17 cellular contexts compared by ENCODE assay signal in the genomic region with DNA sequence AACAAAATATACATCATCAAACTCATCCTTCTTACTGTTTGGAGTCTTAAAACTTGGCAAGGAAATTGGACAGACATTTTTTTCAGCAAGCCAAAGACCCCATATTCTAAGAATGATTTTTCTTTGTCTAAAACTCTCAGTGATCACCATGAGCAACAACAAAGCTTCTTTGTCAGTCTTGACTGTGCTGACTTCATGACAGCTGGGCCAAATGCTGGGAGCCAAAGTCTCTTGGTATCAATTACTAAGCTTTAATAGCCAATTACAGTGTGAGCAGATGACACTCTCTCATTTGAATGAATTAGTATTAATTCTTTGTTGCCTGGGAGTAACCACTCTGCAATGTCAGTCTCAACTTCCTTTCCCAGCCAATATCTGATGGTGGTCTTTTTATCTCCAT. TPM values are rescaled to one million over a fixed set of nuclear protein-coding genes. Genes with fewer than 3 reads are reported as not detected.
DNase-seq lines count a peak whose midpoint lies in the region; ATAC-seq and TF ChIP-seq lines count a peak whose summit lies in the region.
"Had no signal": no experiment of that assay in that cellular context is flagged by ENCODE, and none has a peak within 500 bp of the region (broad histone marks: within the 10 kb centered on the region; RNA-seq: fewer than 3 reads in every experiment).

No MANE protein-coding gene starts in this region.

- H3K9me3 ChIP-seq in neural progenitor cell (ENCODE audit: low read depth) (no peaks in the 10 kb centered on the region), mammary epithelial cell (replicated peaks; ENCODE audit: insufficient read depth, low read length) (no peaks in the 10 kb centered on the region)
- H3K9me3 ChIP-seq: vagina had no signal

- peaks cover 38% of the 10 kb centered on the region for H3K4me1 Mint-ChIP-seq in Calu3 (ENCODE audit: low read depth, unreplicated experiment)
- H3K4me1 Mint-ChIP-seq in neural progenitor cell: no peaks in the 10 kb centered on the region
- H3K4me1 Mint-ChIP-seq in activated CD4-positive, alpha-beta T cell treated with anti-CD3 and anti-CD28 coated beads, Interleukin-2, amount 10 ng/mL, durations not matched to agents 7 days and 5 days: peaks cover 32% of the 10 kb centered on the region

- H3K27me3 Mint-ChIP-seq in Calu3 (ENCODE audit: unreplicated experiment) (no peaks in the 10 kb centered on the region), neural progenitor cell (ENCODE audit: insufficient read depth, low read depth) (peaks cover 4% of the 10 kb centered on the region)
- peaks cover 1% of the 10 kb centered on the region for H3K27me3 Mint-ChIP-seq in activated CD4-positive, alpha-beta T cell treated with anti-CD3 and anti-CD28 coated beads, Interleukin-2, amount 10 ng/mL, durations not matched to agents 7 days and 5 days
- H3K27me3 Mint-ChIP-seq: activated naive CD8-positive, alpha-beta T cell treated with anti-CD3 and anti-CD28 coated beads for 36 hours had no signal

- H3K36me3 ChIP-seq in neural progenitor cell (no peaks in the 10 kb centered on the region), mammary epithelial cell (ENCODE audit: insufficient read depth, low read length) (no peaks in the 10 kb centered on the region)
- H3K36me3 ChIP-seq: brain microvascular endothelial cell, vagina had no signal

- TF ChIP-seq CTCF in Calu3 (IDR thresholded peaks at IDR 0.05; ENCODE audit: unreplicated experiment) (no peak), dorsolateral prefrontal cortex (IDR thresholded peaks at IDR 0.05 in 54 of 56, conservative IDR thresholded peaks at IDR 0.05 in 2 of 56; ENCODE audit: low read depth in 1 of 56, partially characterized antibody in 56 of 56) (peak in 1 of 56 donors; percentile 10), neural progenitor cell (IDR thresholded peaks at IDR 0.05) (no peak), mammary epithelial cell (conservative IDR thresholded peaks at IDR 0.05 in 1 of 2, IDR thresholded peaks at IDR 0.05 in 1 of 2; ENCODE audit: extremely low read depth in 1 of 2, insufficient read depth in 1 of 2, low read depth in 1 of 2, low read length in 2 of 2) (no peak)

- in situ Hi-C loops in mammary epithelial cell (cut with MboI; ENCODE audit: low sequenced_read_pairs in 2 of 2): no loop called here

- H3K4me3 ChIP-seq in dorsolateral prefrontal cortex (peak overlapping the region in 8 of 59 donors; percentile 1 to 21 (median 8)), neural progenitor cell (no peak overlapping the region), mammary epithelial cell (replicated peaks in 1 of 3; ENCODE audit: insufficient read depth in 1 of 3, low read depth in 2 of 3, low read length in 3 of 3) (no peak overlapping the region)
- H3K4me3 ChIP-seq: vagina had no signal

- no peak for ATAC-seq in HG03280 (IDR thresholded peaks at IDR 0.05; ENCODE audit: unreplicated experiment)

- CTCF ChIA-PET in Calu3 (lab: Charles Lee) (interaction anchor here (0.6 to 1.2 kb wide), 2 partner anchors 32 to 147 kb away, joined by 3 read pairs; no protein-coding TSS in a partner anchor), mammary epithelial cell (lab: Charles Lee; ENCODE audit: low non-redundant PET) (no interaction called here)
- CTCF ChIA-PET in activated CD4-positive, alpha-beta T cell treated with anti-CD3 and anti-CD28 coated beads, Interleukin-2, amount 10 ng/mL, durations not matched to agents 7 days and 5 days (lab: Charles Lee): interaction anchor here (0.7 kb wide), 1 partner anchor 28 kb away, joined by 3 read pairs; no protein-coding TSS in a partner anchor

- H2AFZ ChIP-seq in neural progenitor cell (replicated peaks) (no peak overlapping the region), mammary epithelial cell (ENCODE audit: low read depth, low read length) (no peak overlapping the region)

- H3K4me2 ChIP-seq in neural progenitor cell (no peak overlapping the region), mammary epithelial cell (ENCODE audit: insufficient read depth, low read depth, low read length) (no peak overlapping the region)

- no peaks in the 10 kb centered on the region for H3F3A ChIP-seq in neural progenitor cell (ENCODE audit: low read depth)

- H3K79me2 ChIP-seq in neural progenitor cell (ENCODE audit: low read depth) (no peaks in the 10 kb centered on the region), mammary epithelial cell (ENCODE audit: insufficient read depth, low read length) (no peaks in the 10 kb centered on the region)

- intact Hi-C loops in Calu3 (cut with micrococcal nuclease; ENCODE audit: unreplicated experiment): loop anchor here (2.0 to 10.0 kb wide), 2 partner anchors 45 to 529 kb away; no protein-coding TSS in a partner anchor
- intact Hi-C loops in dorsolateral prefrontal cortex (cut with DNase I): loop anchor here in 1 of 2 donors (2.0 to 10.0 kb wide), 2 partner anchors 49 to 969 kb away; a partner anchor contains a TSS
- intact Hi-C loops in mammary epithelial cell (cut with micrococcal nuclease): no loop called here

- no TSS peak for BruUV-seq in Calu3 (replicated peaks; lab: Mats Ljungman, UMichigan)
- BruUV-seq in mammary epithelial cell (replicated peaks; lab: Mats Ljungman, UMichigan): no TSS peak

- H3K27ac ChIP-seq in dorsolateral prefrontal cortex: peak overlapping the region in 43 of 59 donors; percentile 0 to 82 (median 69)
- no peak overlapping the region for H3K27ac ChIP-seq in neural progenitor cell
- no peak overlapping the region for H3K27ac ChIP-seq in mammary epithelial cell (ENCODE audit: insufficient read depth, low read depth, low read length)
- H3K27ac ChIP-seq: brain microvascular endothelial cell, vagina had no signal

- H3K27ac Mint-ChIP-seq in Calu3 (ENCODE audit: unreplicated experiment) (peak overlapping the region; percentile 58), neural progenitor cell (no peak overlapping the region)
- H3K27ac Mint-ChIP-seq in activated CD4-positive, alpha-beta T cell treated with anti-CD3 and anti-CD28 coated beads, Interleukin-2, amount 10 ng/mL, durations not matched to agents 7 days and 5 days: no peak overlapping the region
- H3K27ac Mint-ChIP-seq: activated naive CD8-positive, alpha-beta T cell treated with anti-CD3 and anti-CD28 coated beads for 36 hours had no signal

- POLR2A ChIA-PET in activated CD4-positive, alpha-beta T cell treated with anti-CD3 and anti-CD28 coated beads, Interleukin-2, amount 10 ng/mL, durations not matched to agents 7 days and 5 days (lab: Charles Lee): no interaction called here

- dilution Hi-C loops in mammary epithelial cell (cut with HindIII; ENCODE audit: low sequenced_read_pairs): no loop called here

- H3K36me3 Mint-ChIP-seq in Calu3 (ENCODE audit: insufficient read depth, unreplicated experiment) (no peaks in the 10 kb centered on the region), neural progenitor cell (no peaks in the 10 kb centered on the region)
- peaks cover 3% of the 10 kb centered on the region for H3K36me3 Mint-ChIP-seq in activated CD4-positive, alpha-beta T cell treated with anti-CD3 and anti-CD28 coated beads, Interleukin-2, amount 10 ng/mL, durations not matched to agents 7 days and 5 days (ENCODE audit: low read depth)
- H3K36me3 Mint-ChIP-seq: activated naive CD8-positive, alpha-beta T cell treated with anti-CD3 and anti-CD28 coated beads for 36 hours had no signal

- peaks cover 7% of the 10 kb centered on the region for H3K4me1 ChIP-seq in neural progenitor cell
- H3K4me1 ChIP-seq in mammary epithelial cell (ENCODE audit: insufficient read depth, low read length): peaks cover 7% of the 10 kb centered on the region
- H3K4me1 ChIP-seq: vagina had no signal

- H3K4me3 Mint-ChIP-seq in Calu3 (ENCODE audit: low read depth, unreplicated experiment) (no peak overlapping the region), neural progenitor cell (no peak overlapping the region)
- H3K4me3 Mint-ChIP-seq in activated CD4-positive, alpha-beta T cell treated with anti-CD3 and anti-CD28 coated beads, Interleukin-2, amount 10 ng/mL, durations not matched to agents 7 days and 5 days: no peak overlapping the region
- H3K4me3 Mint-ChIP-seq: activated naive CD8-positive, alpha-beta T cell treated with anti-CD3 and anti-CD28 coated beads for 36 hours; CD8-positive, alpha-beta memory T cell had no signal

- H3K9me3 Mint-ChIP-seq in Calu3 (ENCODE audit: low read depth, unreplicated experiment): peaks cover 5% of the 10 kb centered on the region
- H3K9me3 Mint-ChIP-seq in neural progenitor cell: no peaks in the 10 kb centered on the region
- peaks cover 6% of the 10 kb centered on the region for H3K9me3 Mint-ChIP-seq in activated CD4-positive, alpha-beta T cell treated with anti-CD3 and anti-CD28 coated beads, Interleukin-2, amount 10 ng/mL, durations not matched to agents 7 days and 5 days
- H3K9me3 Mint-ChIP-seq: activated naive CD8-positive, alpha-beta T cell treated with anti-CD3 and anti-CD28 coated beads for 36 hours had no signal

- no peaks in the 10 kb centered on the region for H4K20me1 ChIP-seq in neural progenitor cell (ENCODE audit: low read depth)
- H4K20me1 ChIP-seq in mammary epithelial cell (ENCODE audit: insufficient read depth, low read length): no peaks in the 10 kb centered on the region

- H3K9ac ChIP-seq in neural progenitor cell: no peak overlapping the region
- no peak overlapping the region for H3K9ac ChIP-seq in mammary epithelial cell (ENCODE audit: insufficient read depth, low read length)

- no peaks in the 10 kb centered on the region for H3K27me3 ChIP-seq in dorsolateral prefrontal cortex
- no peaks in the 10 kb centered on the region for H3K27me3 ChIP-seq in neural progenitor cell
- H3K27me3 ChIP-seq in mammary epithelial cell (ENCODE audit: insufficient read depth, low read length): no peaks in the 10 kb centered on the region
- H3K27me3 ChIP-seq: brain microvascular endothelial cell, vagina had no signal

- DNase-seq in Calu3 (no peak), NCI-H2171 treated with DMSO at 0.1 percent for 48 hours (lab: John Stamatoyannopoulos, UW) (peak; percentile 82), dorsolateral prefrontal cortex (peak in 5 of 10 donors; percentile 37 to 68 (median 41)), neural progenitor cell (ENCODE audit: low spot score) (peak; percentile 43), mammary epithelial cell (no peak), NCI-H1048 (lab: John Stamatoyannopoulos, UW) (no peak)
- no peak for DNase-seq in activated CD4-positive, alpha-beta T cell treated with anti-CD3 and anti-CD28 coated beads, Interleukin-2, amount 10 ng/mL, durations not matched to agents 7 days and 5 days
- DNase-seq: activated naive CD8-positive, alpha-beta T cell treated with anti-CD3 and anti-CD28 coated beads for 36 hours; brain microvascular endothelial cell; CD8-positive, alpha-beta memory T cell; GDM1; mesenchymal stem cell; NCI-H187 treated with DMSO at 0.1 percent for 48 hours; RPMI8226; T-helper 1 cell had no signal

RNA-seq across cellular contexts. Expression of a gene that starts 48.1 kb away (rescaled TPM):
- total RNA-seq in Calu3 (2022) (48.6 and 52.6 TPM in 2 replicates), dorsolateral prefrontal cortex (10 to 100 TPM in 119 of 120 experiments, 1 to 10 TPM in 1; 9.8 to 33.9 (median 21.4) TPM), neural progenitor cell (ENCODE audit: low replicate concordance) (22.7 and 35.7 TPM in 2 replicates), mammary epithelial cell (10 to 100 TPM; 11.3 to 14.3 TPM)
- polyA plus RNA-seq in mammary epithelial cell: 2.9 TPM
- 5.6 TPM for polyA minus RNA-seq in mammary epithelial cell
- total RNA-seq in activated CD4-positive, alpha-beta T cell treated with anti-CD3 and anti-CD28 coated beads, Interleukin-2, amount 10 ng/mL, durations not matched to agents 7 days and 5 days: 10 to 100 TPM; 12.2 to 13.2 TPM

Comparison
In these comparisons a context has a peak if more than half of its experiments do, and no peak if none do; other contexts are left out.
1. DNase-seq: peak in NCI-H2171 treated with DMSO at 0.1 percent for 48 hours (single experiment) and neural progenitor cell (single experiment); none in Calu3 (single experiment), mammary epithelial cell (single experiment), NCI-H1048 (single experiment) and activated CD4-positive, alpha-beta T cell treated with anti-CD3 and anti-CD28 coated beads, Interleukin-2, amount 10 ng/mL, durations not matched to agents 7 days and 5 days (single experiment).
2. H3K27ac ChIP-seq: peak in dorsolateral prefrontal cortex (43 of 59); none in neural progenitor cell (single experiment) and mammary epithelial cell (single experiment).